In the genomic region with DNA sequence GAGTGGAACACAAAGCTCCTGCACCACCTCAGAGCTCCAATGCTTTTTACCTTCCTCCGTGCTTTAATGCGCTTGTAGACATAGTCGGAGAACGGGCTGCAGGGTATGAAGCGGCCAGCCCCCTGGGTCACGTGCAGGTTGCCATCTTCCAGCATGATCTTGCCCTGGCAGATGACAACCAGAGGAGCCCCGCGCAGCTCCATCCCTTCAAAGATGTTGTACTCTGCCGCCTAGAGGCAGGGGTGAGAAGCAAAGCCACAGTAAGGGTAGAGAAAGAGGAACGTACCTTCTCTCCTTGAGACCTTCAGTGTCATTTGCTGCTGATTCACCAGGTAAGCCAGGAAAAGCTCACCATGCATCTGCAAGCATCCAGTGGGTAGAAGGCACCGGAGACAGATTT, we compare ENCODE assay signal across 17 cellular contexts.
DNase-seq lines count a peak whose midpoint lies in the region; ATAC-seq and TF ChIP-seq lines count a peak whose summit lies in the region.
"Had no signal": no experiment of that assay in that cellular context is flagged by ENCODE, and none has a peak within 500 bp of the region (broad histone marks: within the 10 kb centered on the region; RNA-seq: fewer than 3 reads in every experiment).

No MANE protein-coding gene starts in this region.

- H3K4me1 ChIP-seq in foreskin keratinocyte, result no peaks in the 10 kb centered on the region

- ATAC-seq in foreskin keratinocyte (no peak), HG02571 (IDR thresholded peaks at IDR 0.05; ENCODE audit: unreplicated experiment) (no peak), GM19397 (IDR thresholded peaks at IDR 0.05; ENCODE audit: unreplicated experiment) (no peak), SK-N-SH treated with all-trans-retinoic acid at 6 μM for 48 hours (no peak), HG02763 (IDR thresholded peaks at IDR 0.05; ENCODE audit: unreplicated experiment) (no peak)
- ATAC-seq: left cardiac atrium had no signal

- H3K27me3 ChIP-seq in HL-60 (ENCODE audit: insufficient read depth, poor library complexity, severe bottlenecking) (no peaks in the 10 kb centered on the region), foreskin keratinocyte (no peaks in the 10 kb centered on the region)
- H3K27me3 ChIP-seq: MG63 had no signal

- H3K4me3 ChIP-seq in GM12864 (ENCODE audit: low read depth, low read length) (no peak overlapping the region), HL-60 (replicated peaks; ENCODE audit: insufficient read depth, low read length) (no peak overlapping the region)
- H3K4me3 ChIP-seq: MG63 had no signal

- no peak for DNase-seq in GM12864 (ENCODE audit: low read depth)
- peak in 1 of 2 experiments; percentile 50 for DNase-seq in HL-60 (ENCODE audit: low read depth in 1 of 2, low spot score in 1 of 2)
- peak; percentile 58 for DNase-seq in SK-MEL-5 (ENCODE audit: low read depth, low spot score)
- no peak for DNase-seq in foreskin keratinocyte
- DNase-seq: activated CD8-positive, alpha-beta memory T cell treated with anti-CD3 and anti-CD28 coated beads, Interleukin-2, amount 50 U/mL, for 48 hours; activated naive CD4-positive, alpha-beta T cell treated with Interleukin-2 at 50 U/mL for 16 hours; C1 segment of cervical spinal cord; hippocampal formation; left cardiac atrium; MG63; NCI-H748 treated with DMSO at 0.1 percent for 48 hours; stimulated activated CD4-positive, alpha-beta T cell treated with anti-CD3 and anti-CD28 coated beads, Interleukin-4, amount 100 ng/mL, for 24 hours; T-helper 2 cell had no signal

- TF ChIP-seq CTCF in GM12864 (IDR thresholded peaks at IDR 0.05; ENCODE audit: low read depth, low read length, missing control alignments), result peak; percentile 24
- peak; percentile 60 for TF ChIP-seq CTCF in HL-60 (IDR thresholded peaks at IDR 0.05; ENCODE audit: insufficient read depth, low read length)
- peak; percentile 11 for TF ChIP-seq CTCF in foreskin keratinocyte (conservative IDR thresholded peaks at IDR 0.05)

- no peak overlapping the region for H3K27ac ChIP-seq in HL-60 (replicated peaks)
- no peak overlapping the region for H3K27ac ChIP-seq in foreskin keratinocyte

- in situ Hi-C loops in SK-MEL-5 (cut with HindIII; ENCODE audit: low pct_unique_long_range_greater_than_20kb, low sequenced_read_pairs), result no loop called here

TF ChIP-seq in SK-N-SH treated with all-trans-retinoic acid at 6 μM for 48 hours, 23 proteins besides CTCF, POLR2A, EP300 and RAD21:
- TF ChIP-seq ZFP30 (CRISPR knock-in tag; IDR thresholded peaks at IDR 0.05), result no peak
- TF ChIP-seq CSDC2 (CRISPR knock-in tag; IDR thresholded peaks at IDR 0.05), result no peak
- TF ChIP-seq, protein P1, sequence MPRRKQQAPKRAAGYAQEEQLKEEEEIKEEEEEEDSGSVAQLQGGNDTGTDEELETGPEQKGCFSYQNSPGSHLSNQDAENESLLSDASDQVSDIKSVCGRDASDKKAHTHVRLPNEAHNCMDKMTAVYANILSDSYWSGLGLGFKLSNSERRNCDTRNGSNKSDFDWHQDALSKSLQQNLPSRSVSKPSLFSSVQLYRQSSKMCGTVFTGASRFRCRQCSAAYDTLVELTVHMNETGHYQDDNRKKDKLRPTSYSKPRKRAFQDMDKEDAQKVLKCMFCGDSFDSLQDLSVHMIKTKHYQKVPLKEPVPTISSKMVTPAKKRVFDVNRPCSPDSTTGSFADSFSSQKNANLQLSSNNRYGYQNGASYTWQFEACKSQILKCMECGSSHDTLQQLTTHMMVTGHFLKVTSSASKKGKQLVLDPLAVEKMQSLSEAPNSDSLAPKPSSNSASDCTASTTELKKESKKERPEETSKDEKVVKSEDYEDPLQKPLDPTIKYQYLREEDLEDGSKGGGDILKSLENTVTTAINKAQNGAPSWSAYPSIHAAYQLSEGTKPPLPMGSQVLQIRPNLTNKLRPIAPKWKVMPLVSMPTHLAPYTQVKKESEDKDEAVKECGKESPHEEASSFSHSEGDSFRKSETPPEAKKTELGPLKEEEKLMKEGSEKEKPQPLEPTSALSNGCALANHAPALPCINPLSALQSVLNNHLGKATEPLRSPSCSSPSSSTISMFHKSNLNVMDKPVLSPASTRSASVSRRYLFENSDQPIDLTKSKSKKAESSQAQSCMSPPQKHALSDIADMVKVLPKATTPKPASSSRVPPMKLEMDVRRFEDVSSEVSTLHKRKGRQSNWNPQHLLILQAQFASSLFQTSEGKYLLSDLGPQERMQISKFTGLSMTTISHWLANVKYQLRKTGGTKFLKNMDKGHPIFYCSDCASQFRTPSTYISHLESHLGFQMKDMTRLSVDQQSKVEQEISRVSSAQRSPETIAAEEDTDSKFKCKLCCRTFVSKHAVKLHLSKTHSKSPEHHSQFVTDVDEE (CRISPR knock-in tag; IDR thresholded peaks at IDR 0.05), result no peak
- TF ChIP-seq SNAI2 (CRISPR knock-in tag; IDR thresholded peaks at IDR 0.05), result no peak
